ENCODE assay signal across 8 cellular contexts in genomic region chr2:26846334-26846863, GRCh38. TPM values are rescaled to one million over a fixed set of nuclear protein-coding genes. Genes with fewer than 3 reads are reported as not detected.
A peak's percentile ranks its signal among the peaks of the same experiment; 100 is the strongest.
DNase-seq lines count a peak whose midpoint lies in the region; ATAC-seq and TF ChIP-seq lines count a peak whose summit lies in the region.

No MANE protein-coding gene starts in this region.

- peaks cover 12% of the 10 kb centered on the region for H3K27me3 Mint-ChIP-seq in glutamatergic neuron (ENCODE audit: unreplicated experiment)

- no peaks in the 10 kb centered on the region for H3K9me3 Mint-ChIP-seq in activated naive CD4-positive, alpha-beta T cell treated with anti-CD3 and anti-CD28 coated beads, Interleukin-2, amount 50 U/mL, for 72 hours
- H3K9me3 Mint-ChIP-seq in glutamatergic neuron (ENCODE audit: unreplicated experiment), result peaks cover 12% of the 10 kb centered on the region

- H3K4me3 ChIP-seq in parathyroid adenoma (ENCODE audit: low read depth, low read length), result no peak overlapping the region
- no peak overlapping the region for H3K4me3 ChIP-seq in upper lobe of left lung

- no peaks in the 10 kb centered on the region for H3K79me2 ChIP-seq in parathyroid adenoma

- H3K4me3 Mint-ChIP-seq in glutamatergic neuron (ENCODE audit: unreplicated experiment), result peak overlapping the region; percentile 83

- no peaks in the 10 kb centered on the region for H3K36me3 ChIP-seq in parathyroid adenoma (ENCODE audit: control insufficient read depth, insufficient read depth, low read length)
- H3K36me3 ChIP-seq in upper lobe of left lung, result no peaks in the 10 kb centered on the region

- H3K36me3 Mint-ChIP-seq in activated naive CD4-positive, alpha-beta T cell treated with anti-CD3 and anti-CD28 coated beads, Interleukin-2, amount 50 U/mL, for 72 hours, result no peaks in the 10 kb centered on the region
- H3K36me3 Mint-ChIP-seq in glutamatergic neuron (ENCODE audit: unreplicated experiment), result no peaks in the 10 kb centered on the region

- no peak overlapping the region for H3K9ac ChIP-seq in parathyroid adenoma

- 0 to 3% methylated on average over 6 to 20 of the region's 21 CpGs for WGBS in upper lobe of left lung, 2 donors

- no peak for TF ChIP-seq EP300 in upper lobe of left lung (IDR thresholded peaks at IDR 0.05)

- peak overlapping the region; percentile 44 for H2AFZ ChIP-seq in parathyroid adenoma

- no peak overlapping the region for H3K27ac Mint-ChIP-seq in activated naive CD4-positive, alpha-beta T cell treated with anti-CD3 and anti-CD28 coated beads, Interleukin-2, amount 50 U/mL, for 72 hours
- peak overlapping the region; percentile 43 for H3K27ac Mint-ChIP-seq in glutamatergic neuron (ENCODE audit: unreplicated experiment)

- H3K27ac ChIP-seq in parathyroid adenoma (no peak overlapping the region), upper lobe of left lung (no peak overlapping the region)

- H3K4me1 ChIP-seq in parathyroid adenoma (peaks cover 7% of the 10 kb centered on the region), upper lobe of left lung (peaks cover 26 to 38% (median 33%) of the 10 kb centered on the region in 4 donors)

- peak; percentile 71 to 74 for ATAC-seq in activated naive CD4-positive, alpha-beta T cell treated with anti-CD3 and anti-CD28 coated beads, Interleukin-2, amount 50 U/mL, for 72 hours
- ATAC-seq in upper lobe of left lung (ENCODE audit: low FRiP score in 2 of 2) (peak; percentile 54 to 88), GM21619 (IDR thresholded peaks at IDR 0.05; ENCODE audit: unreplicated experiment) (no peak)

- TF ChIP-seq CTCF in glutamatergic neuron (IDR thresholded peaks at IDR 0.05; ENCODE audit: partially characterized antibody, unreplicated experiment) (peak; percentile 51), parathyroid adenoma (IDR thresholded peaks at IDR 0.05) (peak; percentile 89), upper lobe of left lung (IDR thresholded peaks at IDR 0.05) (peak; percentile 47 to 77 (median 63))

- H3K4me1 Mint-ChIP-seq in glutamatergic neuron (ENCODE audit: low read depth, unreplicated experiment), result peaks cover 17% of the 10 kb centered on the region

- no peak for TF ChIP-seq POLR2A in upper lobe of left lung (IDR thresholded peaks at IDR 0.05)

- H3K27me3 ChIP-seq in parathyroid adenoma (ENCODE audit: control insufficient read depth, insufficient read depth, low read length), result peaks cover 23% of the 10 kb centered on the region
- peaks cover 0 to 53% (median 38%) of the 10 kb centered on the region in 4 donors for H3K27me3 ChIP-seq in upper lobe of left lung

- no peaks in the 10 kb centered on the region for H3K9me3 ChIP-seq in parathyroid adenoma (ENCODE audit: control insufficient read depth, low read length)
- H3K9me3 ChIP-seq in upper lobe of left lung, result no peaks in the 10 kb centered on the region

- no peak overlapping the region for H3K4me2 ChIP-seq in parathyroid adenoma (ENCODE audit: low read length)

- DNase-seq in GF-D8 (lab: John Stamatoyannopoulos, UW), result peak; percentile 26
- DNase-seq in NCI-H1092 (lab: John Stamatoyannopoulos, UW), result peak; percentile 75
- peak; percentile 84 for DNase-seq in SK-N-DZ (ENCODE audit: low spot score)
- peak in 1 of 2 donors; percentile 69 for DNase-seq in activated naive CD4-positive, alpha-beta T cell treated with anti-CD3 and anti-CD28 coated beads, Interleukin-2, amount 50 U/mL, for 72 hours (ENCODE audit: low spot score in 2 of 2)
- DNase-seq in glutamatergic neuron, result peak; percentile 87
- peak; percentile 38 to 93 for DNase-seq in upper lobe of left lung

RNA-seq across cellular contexts. Expression of gene DPYSL5, which starts 1.5 kb away (rescaled TPM):
- polyA plus RNA-seq in SK-N-DZ (2014; cell fraction: cytosol; rRNA removed), result 69.5 and 70.8 TPM in 2 replicates
- 22.0 and 26.5 TPM in 2 replicates for polyA plus RNA-seq in SK-N-DZ (2014; cell fraction: nucleus; rRNA removed)
- total RNA-seq in activated naive CD4-positive, alpha-beta T cell treated with anti-CD3 and anti-CD28 coated beads, Interleukin-2, amount 50 U/mL, for 72 hours, result not detected
- 313 TPM for total RNA-seq in glutamatergic neuron (ENCODE audit: unreplicated experiment)
- not detected for total RNA-seq in upper lobe of left lung

Comparison
In these comparisons a context has a peak if more than half of its experiments do, and no peak if none do; other contexts are left out.
1. RNA of gene DPYSL5, which starts 1.5 kb away (total RNA-seq): 313 TPM in glutamatergic neuron (single experiment); not detected in activated naive CD4-positive, alpha-beta T cell treated with anti-CD3 and anti-CD28 coated beads, Interleukin-2, amount 50 U/mL, for 72 hours and not detected in upper lobe of left lung; every median in the first group is over 100 times any median in the second.
2. Peak in every context shown above with its lines, with median percentiles within 50 percentile points of each other: CTCF ChIP-seq.